Comparison of ENCODE assay signal across 8 cellular contexts in genomic region chr12:3337944-3338343, GRCh38.
"Had no signal": no experiment of that assay in that cellular context is flagged by ENCODE, and none has a peak within 500 bp of the region (broad histone marks: within the 10 kb centered on the region; RNA-seq: fewer than 3 reads in every experiment).

No MANE protein-coding gene starts in this region.

- FAIRE-seq: G401.6, GM12878, GM12891, GM12892, GM18507, GM19239 had no signal

- H3K4me3 ChIP-seq: GM12878 had no signal

- ATAC-seq: GM12878 had no signal

- DNase-seq: GDM1, GF-D8 had no signal
